21 cellular contexts compared by ENCODE assay signal in the genomic region with DNA sequence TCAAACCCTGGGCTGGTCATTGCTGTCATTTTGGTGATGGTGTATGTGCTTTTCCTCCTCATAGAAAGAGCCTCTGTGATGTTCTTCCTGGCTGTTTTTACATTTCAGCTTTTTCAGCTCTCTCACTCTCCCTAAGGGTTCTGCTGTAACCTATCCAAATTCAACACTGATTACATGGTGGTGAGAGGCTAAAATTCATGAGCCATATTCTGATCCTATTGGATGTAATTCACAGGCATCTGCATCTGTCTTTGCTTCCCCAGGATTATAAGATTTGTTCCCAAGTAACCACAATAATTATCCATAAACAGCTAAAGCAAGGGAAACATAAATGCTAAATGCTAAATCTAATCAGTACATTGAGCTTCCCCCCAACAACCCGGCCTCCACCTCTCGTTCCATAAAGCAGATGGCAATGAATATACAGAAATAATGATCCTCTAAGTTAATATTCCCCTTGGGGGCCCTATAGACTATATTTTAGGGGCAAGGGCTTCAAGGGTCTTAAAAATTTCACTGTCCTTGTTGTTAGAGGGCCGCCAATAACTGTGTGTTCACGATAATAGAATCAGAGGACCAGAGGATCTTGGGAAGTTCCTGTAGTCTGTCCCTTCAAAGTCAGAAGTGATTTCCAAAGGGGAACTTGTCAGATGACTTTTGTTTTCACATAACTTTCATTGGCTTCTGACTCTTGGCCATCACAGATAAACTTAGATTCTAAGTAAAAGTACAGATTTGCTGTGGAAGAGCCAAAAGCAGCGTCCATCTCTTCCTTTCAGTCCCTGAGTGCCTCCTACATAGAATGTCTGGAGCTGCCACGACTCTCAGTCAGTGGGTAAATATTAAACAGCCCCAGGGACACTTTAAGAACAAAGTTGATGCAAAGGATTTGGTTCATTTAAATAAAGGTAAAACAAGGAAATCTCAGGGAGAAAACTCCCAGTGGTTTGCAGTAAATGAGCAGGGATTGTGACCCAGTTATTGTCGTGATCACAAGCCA.
DNase-seq lines count a peak whose midpoint lies in the region; ATAC-seq, FAIRE-seq and TF ChIP-seq lines count a peak whose summit lies in the region.
"Had no signal": no experiment of that assay in that cellular context is flagged by ENCODE, and none has a peak within 500 bp of the region (broad histone marks: within the 10 kb centered on the region; RNA-seq: fewer than 3 reads in every experiment).

No MANE protein-coding gene starts in this region.

- in situ Hi-C loops in HepG2 (cut with HindIII; ENCODE audit: extremely low pct_ligation_motif_present, low pct_unique_long_range_greater_than_20kb) = loop anchor here (10.0 kb wide), 1 partner anchor 542 kb away; no protein-coding TSS in a partner anchor

- no peak overlapping the region for H2BK120ac ChIP-seq in neuronal stem cell (ENCODE audit: low read depth, low read length)

- no peak overlapping the region for H3K14ac ChIP-seq in neuronal stem cell (ENCODE audit: low read length)

- H3K4me1 ChIP-seq in HepG2 (ENCODE audit: insufficient read depth, low read length) (peaks cover 50% of the 10 kb centered on the region), right lobe of liver (no peaks in the 10 kb centered on the region), left ventricle myocardium inferior (no peaks in the 10 kb centered on the region), neuronal stem cell (ENCODE audit: control insufficient read depth in 2 of 2, insufficient read depth in 1 of 2, low read depth in 1 of 2, low read length in 2 of 2) (peaks cover 0 to 2% of the 10 kb centered on the region in 2 donors)
- H3K4me1 ChIP-seq: thyroid gland had no signal

- H4K20me1 ChIP-seq in HepG2 (ENCODE audit: insufficient read depth, low read length) = no peaks in the 10 kb centered on the region

- no peaks in the 10 kb centered on the region for H3K36me3 Mint-ChIP-seq in activated CD4-positive, alpha-beta T cell treated with anti-CD3 and anti-CD28 coated beads, Interleukin-2, amount 10 ng/mL, durations not matched to agents 24 days and 14 days (ENCODE audit: low read depth)
- no peaks in the 10 kb centered on the region for H3K36me3 Mint-ChIP-seq in nephron progenitor cell (ENCODE audit: low read depth)
- H3K36me3 Mint-ChIP-seq: CD14-positive monocyte had no signal

- no peak for ATAC-seq in HepG2
- no peak for ATAC-seq in right lobe of liver
- ATAC-seq: activated naive CD8-positive, alpha-beta T cell treated with anti-CD3 and anti-CD28 coated beads, Interleukin-2, amount 50 U/mL, for 24 hours had no signal

- FAIRE-seq in HepG2 (lab: Jason Lieb, UNC) = no peak
- FAIRE-seq: A204.1, endometrium had no signal

- no peak overlapping the region for H3K27ac Mint-ChIP-seq in activated CD4-positive, alpha-beta T cell treated with anti-CD3 and anti-CD28 coated beads, Interleukin-2, amount 10 ng/mL, durations not matched to agents 24 days and 14 days
- no peak overlapping the region for H3K27ac Mint-ChIP-seq in nephron progenitor cell
- H3K27ac Mint-ChIP-seq: activated naive CD8-positive, alpha-beta T cell treated with anti-CD3 and anti-CD28 coated beads, Interleukin-2, amount 50 U/mL, for 24 hours; activated T-cell treated with anti-CD3 and anti-CD28 coated beads, Interleukin-2, amount 50 U/mL, for 24 hours; CD14-positive monocyte had no signal

- H3K36me3 ChIP-seq in HepG2 (replicated peaks in 1 of 2; ENCODE audit: control insufficient read depth in 1 of 2, insufficient read depth in 2 of 2, low read length in 2 of 2) (no peaks in the 10 kb centered on the region), right lobe of liver (no peaks in the 10 kb centered on the region), left ventricle myocardium inferior (no peaks in the 10 kb centered on the region), neuronal stem cell (replicated peaks in 1 of 2; ENCODE audit: control insufficient read depth in 2 of 2, insufficient read depth in 2 of 2, low read length in 2 of 2) (no peaks in the 10 kb centered on the region)
- H3K36me3 ChIP-seq: thyroid gland had no signal

- TF ChIP-seq EP300 in HepG2 (IDR thresholded peaks at IDR 0.05; ENCODE audit: low read depth in 2 of 2, low read length in 2 of 2) (no peak), HepG2 (CRISPR knock-in tag; IDR thresholded peaks at IDR 0.05; ENCODE audit: borderline replicate concordance) (no peak)

- no peaks in the 10 kb centered on the region for H3K9me3 Mint-ChIP-seq in activated CD4-positive, alpha-beta T cell treated with anti-CD3 and anti-CD28 coated beads, Interleukin-2, amount 10 ng/mL, durations not matched to agents 24 days and 14 days
- H3K9me3 Mint-ChIP-seq in nephron progenitor cell = no peaks in the 10 kb centered on the region
- H3K9me3 Mint-ChIP-seq: activated naive CD8-positive, alpha-beta T cell treated with anti-CD3 and anti-CD28 coated beads, Interleukin-2, amount 50 U/mL, for 24 hours; activated T-cell treated with anti-CD3 and anti-CD28 coated beads, Interleukin-2, amount 50 U/mL, for 24 hours; CD14-positive monocyte had no signal

- H3K4me2 ChIP-seq in HepG2 (ENCODE audit: low read depth, low read length) (peak overlapping the region; percentile 60), neuronal stem cell (ENCODE audit: insufficient read depth, low read length, poor library complexity, severe bottlenecking) (no peak overlapping the region)
- H3K4me2 ChIP-seq: SK-N-SH had no signal

- no peak overlapping the region for H4K8ac ChIP-seq in neuronal stem cell (ENCODE audit: low read depth, low read length)

- intact Hi-C loops in HepG2 (cut with micrococcal nuclease; ENCODE audit: unreplicated experiment) (loop anchor here (10.0 kb wide), 2 partner anchors 472 to 692 kb away; no protein-coding TSS in a partner anchor), right lobe of liver (cut with DNase I) (no loop called here), left ventricle myocardium inferior (cut with micrococcal nuclease) (no loop called here)
- intact Hi-C loops in activated CD4-positive, alpha-beta T cell treated with anti-CD3 and anti-CD28 coated beads, Interleukin-2, amount 10 ng/mL, durations not matched to agents 24 days and 14 days (cut with micrococcal nuclease) = no loop called here

- peaks cover 2% of the 10 kb centered on the region for H3K27me3 Mint-ChIP-seq in activated CD4-positive, alpha-beta T cell treated with anti-CD3 and anti-CD28 coated beads, Interleukin-2, amount 10 ng/mL, durations not matched to agents 24 days and 14 days
- peaks cover 2% of the 10 kb centered on the region for H3K27me3 Mint-ChIP-seq in nephron progenitor cell (ENCODE audit: low read depth, poor library complexity)

- TF ChIP-seq POLR2A in HepG2 (IDR thresholded peaks at IDR 0.05; ENCODE audit: insufficient read depth in 1 of 2, low read depth in 2 of 2, low read length in 2 of 2) (no peak), right lobe of liver (IDR thresholded peaks at IDR 0.05) (no peak)

- POLR2A ChIA-PET in HepG2 (lab: Yijun Ruan, JAX) = no interaction called here

- no peak overlapping the region for H3K4ac ChIP-seq in neuronal stem cell (ENCODE audit: low read length)

- no peak overlapping the region for H3K18ac ChIP-seq in neuronal stem cell (ENCODE audit: low read length)

- no peak overlapping the region for H3K4me3 Mint-ChIP-seq in activated CD4-positive, alpha-beta T cell treated with anti-CD3 and anti-CD28 coated beads, Interleukin-2, amount 10 ng/mL, durations not matched to agents 24 days and 14 days
- no peak overlapping the region for H3K4me3 Mint-ChIP-seq in nephron progenitor cell
- H3K4me3 Mint-ChIP-seq: activated naive CD8-positive, alpha-beta T cell treated with anti-CD3 and anti-CD28 coated beads, Interleukin-2, amount 50 U/mL, for 24 hours; activated T-cell treated with anti-CD3 and anti-CD28 coated beads, Interleukin-2, amount 50 U/mL, for 24 hours; CD14-positive monocyte had no signal

- H3K79me2 ChIP-seq in HepG2 (ENCODE audit: insufficient read depth, low read length) = no peaks in the 10 kb centered on the region

- no peaks in the 10 kb centered on the region for H3K27me3 ChIP-seq in HepG2 (ENCODE audit: control insufficient read depth in 1 of 2, insufficient read depth in 2 of 2, low read length in 2 of 2)
- no peaks in the 10 kb centered on the region for H3K27me3 ChIP-seq in right lobe of liver
- no peaks in the 10 kb centered on the region for H3K27me3 ChIP-seq in left ventricle myocardium inferior (ENCODE audit: low read depth)
- peaks cover 0 to 2% (median 0%) of the 10 kb centered on the region in 3 experiments for H3K27me3 ChIP-seq in neuronal stem cell (ENCODE audit: control insufficient read depth in 3 of 3, insufficient read depth in 3 of 3, low read depth in 1 of 3, low read length in 3 of 3)
- H3K27me3 ChIP-seq: thyroid gland had no signal

- no peak overlapping the region for H3K23ac ChIP-seq in neuronal stem cell (ENCODE audit: low read depth, low read length, poor library complexity)

- no peaks in the 10 kb centered on the region for H3K4me1 Mint-ChIP-seq in activated CD4-positive, alpha-beta T cell treated with anti-CD3 and anti-CD28 coated beads, Interleukin-2, amount 10 ng/mL, durations not matched to agents 24 days and 14 days
- H3K4me1 Mint-ChIP-seq in nephron progenitor cell = no peaks in the 10 kb centered on the region
- H3K4me1 Mint-ChIP-seq: activated naive CD8-positive, alpha-beta T cell treated with anti-CD3 and anti-CD28 coated beads, Interleukin-2, amount 50 U/mL, for 24 hours had no signal

- H2BK12ac ChIP-seq in neuronal stem cell (ENCODE audit: low read length) = no peak overlapping the region

- H3K4me3 ChIP-seq in HepG2 (replicated peaks in 1 of 3; ENCODE audit: insufficient read depth in 1 of 3, low read depth in 2 of 3, low read length in 3 of 3) = peak overlapping the region in 1 of 3 experiments; percentile 6; a peak in 1 of 6 replicates
- H3K4me3 ChIP-seq in right lobe of liver = no peak overlapping the region
- H3K4me3 ChIP-seq in left ventricle myocardium inferior = no peak overlapping the region
- H3K4me3 ChIP-seq in neuronal stem cell (ENCODE audit: low read length in 2 of 2) = no peak overlapping the region
- H3K4me3 ChIP-seq: GM23248, thyroid gland had no signal

- BruUV-seq in HepG2 (replicated peaks; lab: Mats Ljungman, UMichigan) = TSS peak; percentile 94

- no peaks in the 10 kb centered on the region for H3K79me1 ChIP-seq in neuronal stem cell (ENCODE audit: low read depth, low read length)

- no peaks in the 10 kb centered on the region for H3K9me3 ChIP-seq in HepG2 (ENCODE audit: low read length)
- H3K9me3 ChIP-seq in right lobe of liver = no peaks in the 10 kb centered on the region
- no peaks in the 10 kb centered on the region for H3K9me3 ChIP-seq in left ventricle myocardium inferior (replicated peaks)
- no peaks in the 10 kb centered on the region for H3K9me3 ChIP-seq in neuronal stem cell (replicated peaks in 1 of 2; ENCODE audit: control insufficient read depth in 2 of 2, insufficient read depth in 1 of 2, low read depth in 1 of 2, low read length in 2 of 2)
- H3K9me3 ChIP-seq: SK-N-SH, thyroid gland had no signal

- H2AFZ ChIP-seq in HepG2 (ENCODE audit: low read length) = peak overlapping the region; percentile 93
- H2AFZ ChIP-seq in neuronal stem cell (ENCODE audit: low read length) = peak overlapping the region; percentile 13
- H2AFZ ChIP-seq: GM23248 had no signal

- no peak overlapping the region for H2BK15ac ChIP-seq in neuronal stem cell (ENCODE audit: low read length)

- 64% methylated on average over 7 of the region's 7 CpGs for WGBS in HepG2 (ENCODE audit: low lambda C conversion rate)
- 64% methylated on average over 7 of the region's 7 CpGs for WGBS in right lobe of liver (ENCODE audit: insufficient coverage, low coverage, low lambda C conversion rate, missing lambda C conversion rate)
- no CpG with 5 or more reads among the region's 7 CpGs for WGBS in neuronal stem cell (ENCODE audit: extremely low coverage in 2 of 2, insufficient read length in 2 of 2, insufficient replicate concordance in 1 of 2), 2 donors

- TF ChIP-seq RAD21 in HepG2 (CRISPR knock-in tag; IDR thresholded peaks at IDR 0.05) = no peak

- H3K9ac ChIP-seq in HepG2 (ENCODE audit: insufficient read depth, low read depth, low read length) (peak overlapping the region; percentile 51), neuronal stem cell (ENCODE audit: low read depth, low read length, poor library complexity) (no peak overlapping the region)
- H3K9ac ChIP-seq: GM23248, SK-N-SH had no signal

- CTCF ChIA-PET in HepG2 (lab: Yijun Ruan, JAX; ENCODE audit: low intra/inter-chr PET ratio, low total read pairs) = no interaction called here

- DNase-seq in HepG2 (ENCODE audit: low spot score) (no peak), right lobe of liver (no peak), left ventricle myocardium inferior (no peak), neuronal stem cell (ENCODE audit: low spot score) (no peak), DMS 273 (lab: John Stamatoyannopoulos, UW; ENCODE audit: unreplicated experiment) (no peak), nephron progenitor cell (no peak), NCI-H187 treated with DMSO at 0.1 percent for 48 hours (lab: John Stamatoyannopoulos, UW) (no peak)
- DNase-seq in activated CD4-positive, alpha-beta T cell treated with anti-CD3 and anti-CD28 coated beads, Interleukin-2, amount 10 ng/mL, durations not matched to agents 24 days and 14 days = no peak
- DNase-seq: activated CD4-positive, alpha-beta T cell treated with anti-CD3 and anti-CD28 coated beads, Interleukin-2, amount 50 U/mL, for 1 hour; activated naive CD8-positive, alpha-beta T cell treated with anti-CD3 and anti-CD28 coated beads, Interleukin-2, amount 50 U/mL, for 24 hours; activated T-cell treated with anti-CD3 and anti-CD28 coated beads, Interleukin-2, amount 50 U/mL, for 24 hours; GM23248; Kasumi-1; NCI-H1436; NCI-H446; SK-N-SH; stimulated activated CD4-positive, alpha-beta T cell treated with anti-CD3 and anti-CD28 coated beads, Interleukin-2, amount 100 ng/mL, for 24 hours; thyroid gland had no signal

- no peak for TF ChIP-seq CTCF in HepG2 (CRISPR knock-in tag; IDR thresholded peaks at IDR 0.05)
- no peak for TF ChIP-seq CTCF in right lobe of liver (IDR thresholded peaks at IDR 0.05)
- TF ChIP-seq CTCF in left ventricle myocardium inferior (IDR thresholded peaks at IDR 0.05; ENCODE audit: borderline replicate concordance) = no peak
- TF ChIP-seq CTCF in nephron progenitor cell (IDR thresholded peaks at IDR 0.05) = no peak

- H2BK5ac ChIP-seq in neuronal stem cell (ENCODE audit: low read length) = no peak overlapping the region

- no peak overlapping the region for H2AK5ac ChIP-seq in neuronal stem cell (ENCODE audit: low read depth, low read length)

- no peak overlapping the region for H4K91ac ChIP-seq in neuronal stem cell (ENCODE audit: low read depth, low read length, poor library complexity)

- H3K27ac ChIP-seq in HepG2 (ENCODE audit: extremely low read length, insufficient read depth, low read length) (peak overlapping the region; percentile 69), right lobe of liver (no peak overlapping the region), left ventricle myocardium inferior (replicated peaks) (peak overlapping the region; percentile 72), neuronal stem cell (replicated peaks; ENCODE audit: low read length) (no peak overlapping the region)
- H3K27ac ChIP-seq: GM23248, thyroid gland had no signal

Comparison
In these comparisons a context has a peak if more than half of its experiments do, and no peak if none do; other contexts are left out.
1. H3K27ac ChIP-seq: peak in HepG2 (single experiment) and left ventricle myocardium inferior (single experiment); none in right lobe of liver (0 of 3) and neuronal stem cell (single experiment).